ENCODE assay signal across 8 cellular contexts in genomic region chr9:127899200-127899943, GRCh38. TPM values are rescaled to one million over a fixed set of nuclear protein-coding genes. Genes with fewer than 3 reads are reported as not detected.
A peak's percentile ranks its signal among the peaks of the same experiment; 100 is the strongest.
DNase-seq lines count a peak whose midpoint lies in the region; ATAC-seq lines count a peak whose summit lies in the region.

Gene ST6GALNAC6 (minus strand): TSS chr9:127899603. CDS start chr9:127897981, 1,622 bp downstream.

- DNase-seq in SHP77 (lab: John Stamatoyannopoulos, UW) (peak; percentile 42 to 59), SHP77 treated with DMSO at 0.1 percent for 48 hours (lab: John Stamatoyannopoulos, UW) (no peak), NCI-H82 (lab: John Stamatoyannopoulos, UW) (peak; percentile 78), activated T-cell treated with anti-CD3 and anti-CD28 coated beads for 24 hours (ENCODE audit: low read depth) (peak; percentile 64), epidermal melanocyte (ENCODE audit: insufficient read length, low spot score) (peak; percentile 64)
- DNase-seq in stimulated activated CD8-positive, alpha-beta memory T cell treated with anti-CD3 and anti-CD28 coated beads, Interleukin-15, amount 100 ng/mL, for 48 hours (ENCODE audit: low read depth in 2 of 2), result peak; percentile 65 to 71

- peak within 1 kb of the TSS; percentile 55 for H3K27ac ChIP-seq in mesodermal cell (ENCODE audit: low read depth, low read length, severe bottlenecking)

- peaks cover 10% of the 10 kb centered on the region for H3K9me3 ChIP-seq in mesodermal cell (ENCODE audit: control insufficient read depth, low read length)

- peaks cover 20% of the 10 kb centered on the region for H3K4me1 ChIP-seq in mesodermal cell (ENCODE audit: control insufficient read depth, insufficient read depth, low read length, poor library complexity, severe bottlenecking)

- 2 to 4% methylated on average over 40 to 55 of the region's 80 CpGs for WGBS in mesodermal cell (ENCODE audit: insufficient coverage in 2 of 2), 2 experiments

- peaks cover 23% of the 10 kb centered on the region for H3K36me3 ChIP-seq in mesodermal cell (ENCODE audit: control insufficient read depth, insufficient read depth, low read length)

- peak within 1 kb of the TSS; percentile 76 for H3K4me3 ChIP-seq in mesodermal cell (ENCODE audit: extremely low read depth, insufficient read depth, low read length, poor library complexity, severe bottlenecking)

- ATAC-seq in HG02943 (IDR thresholded peaks at IDR 0.05; ENCODE audit: low read depth, unreplicated experiment), result peak; percentile 53

RNA-seq across cellular contexts. Expression of gene ST6GALNAC6, which starts in this region (rescaled TPM):
- 42.1 TPM for polyA plus RNA-seq in mesodermal cell (2013, experiment 1 of 2)
- 36.7 TPM for polyA plus RNA-seq in mesodermal cell (2013, experiment 2 of 2)
